In the genomic region with DNA sequence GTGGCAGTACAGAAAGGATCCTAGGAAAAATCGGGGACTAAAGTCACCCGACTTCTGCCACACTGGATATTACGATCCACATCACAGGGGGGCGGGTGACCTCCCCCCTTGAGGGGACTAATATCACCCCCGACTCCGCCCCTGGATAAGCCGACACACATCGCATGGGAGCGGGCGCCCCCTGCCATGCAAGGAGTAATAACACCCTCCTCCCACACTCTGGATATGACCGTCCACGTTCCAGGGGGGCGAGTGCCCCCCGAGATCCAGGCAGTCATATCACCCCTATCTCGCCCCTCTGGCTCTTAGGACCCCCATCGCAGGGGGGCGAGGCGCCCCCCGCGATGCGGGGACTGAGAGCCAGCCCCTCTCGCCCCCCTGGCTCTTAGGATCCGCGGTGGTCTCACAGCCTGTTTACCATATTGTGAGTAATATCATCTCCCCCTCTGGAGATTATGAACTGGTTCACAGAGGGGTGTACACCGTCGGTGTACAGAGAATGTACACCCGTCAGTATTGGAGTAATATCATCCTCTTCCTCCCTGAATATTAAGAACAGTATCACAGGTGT, we compare ENCODE assay signal across 9 cellular contexts.
DNase-seq lines count a peak whose midpoint lies in the region; ATAC-seq and TF ChIP-seq lines count a peak whose summit lies in the region.
"Had no signal": no experiment of that assay in that cellular context is flagged by ENCODE, and none has a peak within 500 bp of the region (broad histone marks: within the 10 kb centered on the region; RNA-seq: fewer than 3 reads in every experiment).

No MANE protein-coding gene starts in this region.

- peaks cover 15 to 17% of the 10 kb centered on the region in 2 donors for H3K27me3 Mint-ChIP-seq in natural killer cell treated with Interleukin-12 subunit alpha and Interleukin-12 subunit beta and Interleukin-15 and Interleukin-18, amount 100 ng/mL, for 72 hours

- no peaks in the 10 kb centered on the region for H3K36me3 Mint-ChIP-seq in natural killer cell treated with Interleukin-12 subunit alpha and Interleukin-12 subunit beta and Interleukin-15 and Interleukin-18, amount 100 ng/mL, for 72 hours

- no peak overlapping the region for H3K27ac Mint-ChIP-seq in natural killer cell treated with Interleukin-12 subunit alpha and Interleukin-12 subunit beta and Interleukin-15 and Interleukin-18, amount 100 ng/mL, for 72 hours

- no peak overlapping the region for H3K4me3 ChIP-seq in choroid plexus epithelial cell (ENCODE audit: low read depth, low read length)
- H3K4me3 ChIP-seq: SJSA1 had no signal

- DNase-seq in DMS53 treated with DMSO at 0.1 percent for 48 hours (lab: John Stamatoyannopoulos, UW; ENCODE audit: unreplicated experiment) (peak; percentile 1), MV-4-11 (lab: John Stamatoyannopoulos, UW) (peak; percentile 18), choroid plexus epithelial cell (ENCODE audit: low read depth) (no peak), ureter (ENCODE audit: low spot score) (no peak), mucosa of gallbladder (ENCODE audit: low spot score) (no peak), NCI-H1694 treated with DMSO at 0.1 percent for 48 hours (lab: John Stamatoyannopoulos, UW) (no peak)
- DNase-seq in natural killer cell treated with Interleukin-12 subunit alpha and Interleukin-12 subunit beta and Interleukin-15 and Interleukin-18, amount 100 ng/mL, for 72 hours (ENCODE audit: low spot score), result no peak

- peaks cover 0 to 3% of the 10 kb centered on the region in 2 donors for H3K4me1 Mint-ChIP-seq in natural killer cell treated with Interleukin-12 subunit alpha and Interleukin-12 subunit beta and Interleukin-15 and Interleukin-18, amount 100 ng/mL, for 72 hours (ENCODE audit: low read depth in 2 of 2)

- H3K9me3 Mint-ChIP-seq in natural killer cell treated with Interleukin-12 subunit alpha and Interleukin-12 subunit beta and Interleukin-15 and Interleukin-18, amount 100 ng/mL, for 72 hours, result no peaks in the 10 kb centered on the region

- ATAC-seq in natural killer cell treated with Interleukin-12 subunit alpha and Interleukin-12 subunit beta and Interleukin-15 and Interleukin-18, amount 100 ng/mL, for 72 hours, result peak; percentile 50 to 52
- no peak for ATAC-seq in HG03135 (IDR thresholded peaks at IDR 0.05; ENCODE audit: unreplicated experiment)

- peak; percentile 14 for TF ChIP-seq CTCF in choroid plexus epithelial cell (conservative IDR thresholded peaks at IDR 0.05; ENCODE audit: low read depth, low read length)

- no peak overlapping the region for H3K4me3 Mint-ChIP-seq in natural killer cell treated with Interleukin-12 subunit alpha and Interleukin-12 subunit beta and Interleukin-15 and Interleukin-18, amount 100 ng/mL, for 72 hours

Comparison
In these comparisons a context has a peak if more than half of its experiments do, and no peak if none do; other contexts are left out.
1. DNase-seq: peak in DMS53 treated with DMSO at 0.1 percent for 48 hours (single experiment) and MV-4-11 (single experiment); none in choroid plexus epithelial cell (single experiment), natural killer cell treated with Interleukin-12 subunit alpha and Interleukin-12 subunit beta and Interleukin-15 and Interleukin-18, amount 100 ng/mL, for 72 hours (single experiment), ureter (single experiment), mucosa of gallbladder (single experiment) and NCI-H1694 treated with DMSO at 0.1 percent for 48 hours (single experiment).